ENCODE assay signal across 28 cellular contexts in genomic region chr5:14568333-14568732, GRCh38.
"Had no signal": no experiment of that assay in that cellular context is flagged by ENCODE, and none has a peak within 500 bp of the region (broad histone marks: within the 10 kb centered on the region; RNA-seq: fewer than 3 reads in every experiment).

No MANE protein-coding gene starts in this region.

- H3K4me1 ChIP-seq: colonic mucosa, esophagus muscularis mucosa, esophagus squamous epithelium, foreskin keratinocyte, gastrocnemius medialis, gastroesophageal sphincter had no signal

- H3K36me3 ChIP-seq: colonic mucosa, esophagus muscularis mucosa, esophagus squamous epithelium, gastrocnemius medialis, gastroesophageal sphincter, heart left ventricle, heart right ventricle had no signal

- H3K27ac ChIP-seq: colonic mucosa, coronary artery, dorsolateral prefrontal cortex, epithelial cell of prostate, esophagus muscularis mucosa, esophagus squamous epithelium, foreskin keratinocyte, gastrocnemius medialis, gastroesophageal sphincter, heart left ventricle, heart right ventricle had no signal

- DNase-seq: colonic mucosa; cortex of kidney; dermis blood vessel endothelial cell; dorsolateral prefrontal cortex; effector CD4-positive, alpha-beta T cell; effector CD8-positive, alpha-beta T cell; effector memory CD4-positive, alpha-beta T cell; effector memory CD8-positive, alpha-beta T cell; endodermal cell; erythroblast; esophagus squamous epithelium; foreskin fibroblast; foreskin keratinocyte; foreskin melanocyte; gastrocnemius medialis; glutamatergic neuron; head of caudate nucleus; heart left ventricle; heart right ventricle had no signal

- FAIRE-seq: colon, endometrium, endothelial cell of umbilical vein, frontal cortex had no signal

- ATAC-seq: effector memory CD8-positive, alpha-beta T cell; esophagus mucosa; foreskin keratinocyte; gastrocnemius medialis; gastroesophageal sphincter; heart left ventricle; heart right ventricle had no signal

- H3K9me3 ChIP-seq: colonic mucosa, esophagus muscularis mucosa, esophagus squamous epithelium, gastrocnemius medialis, gastroesophageal sphincter, heart right ventricle had no signal

- H3K4me3 ChIP-seq: colonic mucosa, coronary artery, dorsolateral prefrontal cortex, esophagus muscularis mucosa, esophagus squamous epithelium, gastrocnemius medialis, gastroesophageal sphincter, heart left ventricle, heart right ventricle had no signal

- H3K27me3 ChIP-seq: colonic mucosa, dorsolateral prefrontal cortex, esophagus muscularis mucosa, esophagus squamous epithelium, gastrocnemius medialis, gastroesophageal sphincter, heart left ventricle, heart right ventricle had no signal
